In the genomic region with DNA sequence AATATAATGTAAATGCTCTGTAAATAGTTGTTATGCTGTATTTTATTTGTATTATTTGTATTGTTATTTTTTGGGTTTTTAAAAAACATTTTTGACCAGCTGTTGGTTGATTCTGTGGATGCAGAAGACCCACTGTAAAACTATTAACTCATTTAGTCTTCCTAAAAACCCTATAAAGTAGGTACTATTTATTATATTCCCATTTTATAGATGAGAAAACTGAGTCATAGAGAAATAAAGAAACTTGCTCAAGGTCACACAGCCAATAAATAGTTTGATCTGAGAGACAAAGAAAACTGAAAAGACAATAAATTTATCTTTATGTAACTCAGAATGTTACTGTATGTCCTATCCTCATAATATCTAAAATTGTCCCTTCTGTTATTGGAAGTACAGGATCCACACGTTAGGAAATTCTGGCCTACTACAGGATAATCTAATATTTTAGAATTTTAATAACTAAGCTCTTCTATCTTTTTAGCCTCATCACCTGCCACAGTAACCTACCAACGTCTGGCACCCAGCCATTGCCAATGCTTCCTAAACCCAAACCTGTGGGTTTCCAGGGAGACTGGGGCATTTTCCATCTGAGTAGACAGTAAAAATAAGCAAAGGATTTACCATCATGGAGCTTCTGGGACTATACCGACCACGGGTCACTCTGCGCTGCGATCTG, we compare ENCODE assay signal across 8 cellular contexts. TPM values are rescaled to one million over a fixed set of nuclear protein-coding genes. Genes with fewer than 3 reads are reported as not detected.
DNase-seq lines count a peak whose midpoint lies in the region; ATAC-seq and TF ChIP-seq lines count a peak whose summit lies in the region.

No MANE protein-coding gene starts in this region.

- WGBS in esophagus muscularis mucosa = 28% methylated on average over 6 of the region's 6 CpGs

- H3K4me1 ChIP-seq in esophagus muscularis mucosa = peaks cover 14 to 25% (median 24%) of the 10 kb centered on the region in 4 donors

- H3K36me3 Mint-ChIP-seq in activated T-cell treated with anti-CD3 and anti-CD28 coated beads, Interleukin-2, amount 50 U/mL, for 24 hours (ENCODE audit: low read depth) = no peaks in the 10 kb centered on the region
- no peaks in the 10 kb centered on the region for H3K36me3 Mint-ChIP-seq in T-helper 1 cell treated with Interleukin-12 subunit alpha and Interleukin-12 subunit beta and Interleukin-4 antibody, amounts not matched to agents 30 μg/mL and 1 μg/mL, for 36 hours (ENCODE audit: low read depth)
- H3K36me3 Mint-ChIP-seq in stimulated activated memory B cell treated with anti-CD40 and anti-IgM and Interleukin-4, amounts not matched to agents 10 μg/mL and 1 μg/mL and 100 μg/mL, for 72 hours = no peaks in the 10 kb centered on the region

- H3K9me3 Mint-ChIP-seq in activated T-cell treated with anti-CD3 and anti-CD28 coated beads, Interleukin-2, amount 50 U/mL, for 24 hours = no peaks in the 10 kb centered on the region
- no peaks in the 10 kb centered on the region for H3K9me3 Mint-ChIP-seq in T-helper 1 cell treated with Interleukin-12 subunit alpha and Interleukin-12 subunit beta and Interleukin-4 antibody, amounts not matched to agents 30 μg/mL and 1 μg/mL, for 36 hours
- H3K9me3 Mint-ChIP-seq in stimulated activated memory B cell treated with anti-CD40 and anti-IgM and Interleukin-4, amounts not matched to agents 10 μg/mL and 1 μg/mL and 100 μg/mL, for 72 hours = peaks cover 3% of the 10 kb centered on the region

- peak overlapping the region; percentile 33 for H3K4me3 ChIP-seq in iPS-11a (ENCODE audit: low read depth, low read length)
- H3K4me3 ChIP-seq in esophagus muscularis mucosa = peak overlapping the region in 1 of 4 donors; percentile 76

- ATAC-seq in stimulated activated memory B cell treated with anti-CD40 and anti-IgM and Interleukin-4, amounts not matched to agents 10 μg/mL and 1 μg/mL and 100 μg/mL, for 72 hours = no peak

- no peak for TF ChIP-seq CTCF in esophagus muscularis mucosa (IDR thresholded peaks at IDR 0.05)

- no peak overlapping the region for H3K27ac Mint-ChIP-seq in activated T-cell treated with anti-CD3 and anti-CD28 coated beads, Interleukin-2, amount 50 U/mL, for 24 hours
- no peak overlapping the region for H3K27ac Mint-ChIP-seq in T-helper 1 cell treated with Interleukin-12 subunit alpha and Interleukin-12 subunit beta and Interleukin-4 antibody, amounts not matched to agents 30 μg/mL and 1 μg/mL, for 36 hours
- peak overlapping the region; percentile 35 for H3K27ac Mint-ChIP-seq in stimulated activated memory B cell treated with anti-CD40 and anti-IgM and Interleukin-4, amounts not matched to agents 10 μg/mL and 1 μg/mL and 100 μg/mL, for 72 hours

- H3K27me3 ChIP-seq in esophagus muscularis mucosa = peaks cover 0 to 48% (median 3%) of the 10 kb centered on the region in 4 donors

- peak overlapping the region; percentile 72 for H3K4me3 Mint-ChIP-seq in activated T-cell treated with anti-CD3 and anti-CD28 coated beads, Interleukin-2, amount 50 U/mL, for 24 hours
- H3K4me3 Mint-ChIP-seq in T-helper 1 cell treated with Interleukin-12 subunit alpha and Interleukin-12 subunit beta and Interleukin-4 antibody, amounts not matched to agents 30 μg/mL and 1 μg/mL, for 36 hours = peak overlapping the region; percentile 71
- peak overlapping the region; percentile 79 for H3K4me3 Mint-ChIP-seq in stimulated activated memory B cell treated with anti-CD40 and anti-IgM and Interleukin-4, amounts not matched to agents 10 μg/mL and 1 μg/mL and 100 μg/mL, for 72 hours

- H3K4me1 Mint-ChIP-seq in activated T-cell treated with anti-CD3 and anti-CD28 coated beads, Interleukin-2, amount 50 U/mL, for 24 hours (ENCODE audit: low read depth) = peaks cover 11% of the 10 kb centered on the region
- H3K4me1 Mint-ChIP-seq in T-helper 1 cell treated with Interleukin-12 subunit alpha and Interleukin-12 subunit beta and Interleukin-4 antibody, amounts not matched to agents 30 μg/mL and 1 μg/mL, for 36 hours (ENCODE audit: low read depth) = peaks cover 8% of the 10 kb centered on the region
- H3K4me1 Mint-ChIP-seq in stimulated activated memory B cell treated with anti-CD40 and anti-IgM and Interleukin-4, amounts not matched to agents 10 μg/mL and 1 μg/mL and 100 μg/mL, for 72 hours = peaks cover 18% of the 10 kb centered on the region

- H3K9me3 ChIP-seq in esophagus muscularis mucosa = no peaks in the 10 kb centered on the region

- no peaks in the 10 kb centered on the region for H3K36me3 ChIP-seq in esophagus muscularis mucosa

- intact Hi-C loops in esophagus muscularis mucosa (cut with DNase I) = no loop called here

- no peak for DNase-seq in activated T-cell treated with anti-CD3 and anti-CD28 coated beads, Interleukin-2, amount 50 U/mL, for 24 hours
- no peak for DNase-seq in activated T-cell treated with anti-CD3 and anti-CD28 coated beads, Interleukin-2, amount 50 U/mL, for 1 hour
- DNase-seq in NCI-H2107 (lab: John Stamatoyannopoulos, UW) (no peak), esophagus muscularis mucosa (ENCODE audit: extremely low spot score) (no peak), NCI-H1930 (lab: John Stamatoyannopoulos, UW) (no peak)

- H3K27ac ChIP-seq in esophagus muscularis mucosa (replicated peaks in 1 of 4) = no peak overlapping the region

- H3K27me3 Mint-ChIP-seq in activated T-cell treated with anti-CD3 and anti-CD28 coated beads, Interleukin-2, amount 50 U/mL, for 24 hours = peaks cover 17% of the 10 kb centered on the region
- H3K27me3 Mint-ChIP-seq in T-helper 1 cell treated with Interleukin-12 subunit alpha and Interleukin-12 subunit beta and Interleukin-4 antibody, amounts not matched to agents 30 μg/mL and 1 μg/mL, for 36 hours (ENCODE audit: low read depth) = peaks cover 55% of the 10 kb centered on the region
- H3K27me3 Mint-ChIP-seq in stimulated activated memory B cell treated with anti-CD40 and anti-IgM and Interleukin-4, amounts not matched to agents 10 μg/mL and 1 μg/mL and 100 μg/mL, for 72 hours = peaks cover 10% of the 10 kb centered on the region

- no peak for TF ChIP-seq EP300 in esophagus muscularis mucosa (IDR thresholded peaks at IDR 0.05)

- no peak for TF ChIP-seq POLR2A in esophagus muscularis mucosa (IDR thresholded peaks at IDR 0.05; ENCODE audit: low read depth)

RNA-seq across cellular contexts. Expression of a gene that starts 1.1 kb away (rescaled TPM):
- under 1 TPM; 0.34 to 0.66 (median 0.43) TPM for total RNA-seq in esophagus muscularis mucosa

RNA-seq across cellular contexts. Expression of a gene that starts 30.9 kb away (rescaled TPM):
- 10 to 100 TPM in 1 of 4 donors, 1 to 10 TPM in 3; 5.7 to 23.3 (median 7.9) TPM for total RNA-seq in esophagus muscularis mucosa
